ENCODE assay signal across 8 cellular contexts in genomic region chr2:88159955-88160415, GRCh38. TPM values are rescaled to one million over a fixed set of nuclear protein-coding genes. Genes with fewer than 3 reads are reported as not detected.
A peak's percentile ranks its signal among the peaks of the same experiment; 100 is the strongest.
DNase-seq lines count a peak whose midpoint lies in the region; ATAC-seq and TF ChIP-seq lines count a peak whose summit lies in the region.

No MANE protein-coding gene starts in this region.

- H3K9me3 ChIP-seq in SJCRH30 (replicated peaks) (no peaks in the 10 kb centered on the region), gastroesophageal sphincter (no peaks in the 10 kb centered on the region), ovary (no peaks in the 10 kb centered on the region)

- no peaks in the 10 kb centered on the region for H3K4me1 Mint-ChIP-seq in natural killer cell
- peaks cover 0 to 4% of the 10 kb centered on the region in 2 donors for H3K4me1 Mint-ChIP-seq in natural killer cell treated with Interleukin-12 subunit alpha and Interleukin-12 subunit beta and Interleukin-15 and Interleukin-18, amount 100 ng/mL, for 72 hours (ENCODE audit: low read depth in 2 of 2)
- no peaks in the 10 kb centered on the region for H3K4me1 Mint-ChIP-seq in activated naive CD4-positive, alpha-beta T cell treated with anti-CD3 and anti-CD28 coated beads, Interleukin-2, amount 10 ng/mL, durations not matched to agents 7 days and 5 days

- H3K27ac ChIP-seq in SJCRH30 (no peak overlapping the region), gastroesophageal sphincter (no peak overlapping the region), ovary (no peak overlapping the region)

- H3K36me3 Mint-ChIP-seq in natural killer cell, result no peaks in the 10 kb centered on the region
- H3K36me3 Mint-ChIP-seq in natural killer cell treated with Interleukin-12 subunit alpha and Interleukin-12 subunit beta and Interleukin-15 and Interleukin-18, amount 100 ng/mL, for 72 hours, result no peaks in the 10 kb centered on the region
- no peaks in the 10 kb centered on the region for H3K36me3 Mint-ChIP-seq in activated naive CD4-positive, alpha-beta T cell treated with anti-CD3 and anti-CD28 coated beads, Interleukin-2, amount 10 ng/mL, durations not matched to agents 7 days and 5 days

- no peak for TF ChIP-seq POLR2A in gastroesophageal sphincter (IDR thresholded peaks at IDR 0.05)
- TF ChIP-seq POLR2A in ovary (IDR thresholded peaks at IDR 0.05), result no peak

- CTCF ChIA-PET in activated naive CD4-positive, alpha-beta T cell treated with anti-CD3 and anti-CD28 coated beads, Interleukin-2, amount 10 ng/mL, durations not matched to agents 7 days and 5 days (lab: Charles Lee), result interaction anchor here (0.7 to 6.0 kb wide), 9 partner anchors 9 to 158 kb away, joined by 3 to 94 read pairs (median 5); partner anchors contain the start of gene THNSL2

- peaks cover 4 to 16% of the 10 kb centered on the region in 2 donors for H3K27me3 Mint-ChIP-seq in natural killer cell (ENCODE audit: low read depth in 2 of 2)
- peaks cover 9 to 23% of the 10 kb centered on the region in 2 donors for H3K27me3 Mint-ChIP-seq in natural killer cell treated with Interleukin-12 subunit alpha and Interleukin-12 subunit beta and Interleukin-15 and Interleukin-18, amount 100 ng/mL, for 72 hours
- no peaks in the 10 kb centered on the region for H3K27me3 Mint-ChIP-seq in activated naive CD4-positive, alpha-beta T cell treated with anti-CD3 and anti-CD28 coated beads, Interleukin-2, amount 10 ng/mL, durations not matched to agents 7 days and 5 days

- WGBS in gastroesophageal sphincter (ENCODE audit: low coverage in 1 of 2), 2 donors, result 25 to 50% methylated on average over 2 to 4 of the region's 5 CpGs
- 29 to 32% (median 32%) methylated on average over 5 of the region's 5 CpGs for WGBS in ovary, 3 donors

- H3K36me3 ChIP-seq in SJCRH30 (no peaks in the 10 kb centered on the region), gastroesophageal sphincter (no peaks in the 10 kb centered on the region), ovary (no peaks in the 10 kb centered on the region)

- TF ChIP-seq CTCF in natural killer cell (IDR thresholded peaks at IDR 0.05), result peak; percentile 87
- peak; percentile 78 to 87 (median 82) for TF ChIP-seq CTCF in gastroesophageal sphincter (IDR thresholded peaks at IDR 0.05)
- peak; percentile 47 to 68 (median 58) for TF ChIP-seq CTCF in ovary (IDR thresholded peaks at IDR 0.05)

- no peak for DNase-seq in natural killer cell
- no peak for DNase-seq in natural killer cell treated with Interleukin-12 subunit alpha and Interleukin-12 subunit beta and Interleukin-15 and Interleukin-18, amount 100 ng/mL, for 72 hours (ENCODE audit: low spot score)
- peak; percentile 62 for DNase-seq in LHCN-M2 (ENCODE audit: low read depth)
- DNase-seq in SJCRH30, result peak; percentile 56 to 89
- peak; percentile 62 for DNase-seq in activated naive CD4-positive, alpha-beta T cell treated with anti-CD3 and anti-CD28 coated beads, Interleukin-2, amount 10 ng/mL, durations not matched to agents 7 days and 5 days
- peak in 2 of 5 donors; percentile 33 to 51 for DNase-seq in ovary

- TF ChIP-seq EP300 in gastroesophageal sphincter (IDR thresholded peaks at IDR 0.05), result no peak
- TF ChIP-seq EP300 in ovary (IDR thresholded peaks at IDR 0.05), result no peak

- H3K4me1 ChIP-seq in SJCRH30 (peaks cover 2% of the 10 kb centered on the region; the same call in 1 of the 2 replicates), gastroesophageal sphincter (peaks cover 0 to 12% (median 0%) of the 10 kb centered on the region in 3 donors), ovary (ENCODE audit: insufficient read depth) (no peaks in the 10 kb centered on the region)

- H3K27me3 ChIP-seq in SJCRH30, result no peaks in the 10 kb centered on the region
- no peaks in the 10 kb centered on the region for H3K27me3 ChIP-seq in gastroesophageal sphincter
- no peaks in the 10 kb centered on the region for H3K27me3 ChIP-seq in ovary

- H3K27ac Mint-ChIP-seq in natural killer cell, result no peak overlapping the region
- H3K27ac Mint-ChIP-seq in natural killer cell treated with Interleukin-12 subunit alpha and Interleukin-12 subunit beta and Interleukin-15 and Interleukin-18, amount 100 ng/mL, for 72 hours, result no peak overlapping the region
- H3K27ac Mint-ChIP-seq in activated naive CD4-positive, alpha-beta T cell treated with anti-CD3 and anti-CD28 coated beads, Interleukin-2, amount 10 ng/mL, durations not matched to agents 7 days and 5 days, result no peak overlapping the region

- no peak overlapping the region for H3K4me3 Mint-ChIP-seq in natural killer cell
- no peak overlapping the region for H3K4me3 Mint-ChIP-seq in natural killer cell treated with Interleukin-12 subunit alpha and Interleukin-12 subunit beta and Interleukin-15 and Interleukin-18, amount 100 ng/mL, for 72 hours
- H3K4me3 Mint-ChIP-seq in activated naive CD4-positive, alpha-beta T cell treated with anti-CD3 and anti-CD28 coated beads, Interleukin-2, amount 10 ng/mL, durations not matched to agents 7 days and 5 days, result no peak overlapping the region

- H3K4me3 ChIP-seq in SJCRH30 (no peak overlapping the region), gastroesophageal sphincter (no peak overlapping the region), ovary (no peak overlapping the region)

- intact Hi-C loops in natural killer cell (cut with micrococcal nuclease), result loop anchor here (1.0 kb wide), 1 partner anchor 100 kb away; no protein-coding TSS in a partner anchor
- intact Hi-C loops in ovary (cut with DNase I), result loop anchor here in 2 of 4 donors (10.0 kb wide), 3 partner anchors 95 to 145 kb away; partner anchors contain the start of genes KRCC1 (in 1 of the 2), RNU2-63P (in 1 of the 2) and SMYD1 (in 1 of the 2)

- ATAC-seq in natural killer cell (peak; percentile 66 to 76 (median 73)), gastroesophageal sphincter (peak; percentile 61), HG03460 (IDR thresholded peaks at IDR 0.05; ENCODE audit: unreplicated experiment) (no peak)
- no peak for ATAC-seq in natural killer cell treated with Interleukin-12 subunit alpha and Interleukin-12 subunit beta and Interleukin-15 and Interleukin-18, amount 100 ng/mL, for 72 hours

- no peaks in the 10 kb centered on the region for H3K9me3 Mint-ChIP-seq in natural killer cell
- no peaks in the 10 kb centered on the region for H3K9me3 Mint-ChIP-seq in natural killer cell treated with Interleukin-12 subunit alpha and Interleukin-12 subunit beta and Interleukin-15 and Interleukin-18, amount 100 ng/mL, for 72 hours
- no peaks in the 10 kb centered on the region for H3K9me3 Mint-ChIP-seq in activated naive CD4-positive, alpha-beta T cell treated with anti-CD3 and anti-CD28 coated beads, Interleukin-2, amount 10 ng/mL, durations not matched to agents 7 days and 5 days

RNA-seq across cellular contexts. Expression of gene THNSL2, which starts 10.2 kb away (rescaled TPM):
- total RNA-seq in natural killer cell, result 1 to 10 TPM; 1.2 to 4.6 (median 2.4) TPM
- total RNA-seq in natural killer cell treated with Interleukin-12 subunit alpha and Interleukin-12 subunit beta and Interleukin-15 and Interleukin-18, amount 100 ng/mL, for 72 hours, result 1 to 10 TPM in 1 of 2 donors, under 1 TPM in 1; 0.69 to 1.5 TPM
- 3.5 and 6.1 TPM in 2 replicates for total RNA-seq in LHCN-M2 (2014; rRNA removed)
- 14.2 TPM for polyA plus RNA-seq in LHCN-M2 (2012)
- total RNA-seq in SJCRH30 (2014; rRNA removed; shearing (Covaris generic)), result not detected in 2 replicates
- 10 to 100 TPM in 3 of 4 donors, 1 to 10 TPM in 1; 2.6 to 44.8 (median 27.7) TPM for total RNA-seq in gastroesophageal sphincter
- total RNA-seq in ovary, result 10 to 100 TPM; 15.7 to 26.3 (median 23.2) TPM
- polyA plus RNA-seq in ovary, result 10 to 100 TPM; 26.3 to 42.1 TPM

RNA-seq across cellular contexts. Expression of gene FABP1, which starts 32.1 kb away (rescaled TPM):
- total RNA-seq in natural killer cell (not detected), LHCN-M2 (2014; rRNA removed) (not detected in 2 replicates), gastroesophageal sphincter (not detected), ovary (1 to 10 TPM in 2 of 7 donors, under 1 TPM in 1, not detected in 4; 0.50 to 1.9 (median 1.3) TPM)
- not detected for total RNA-seq in natural killer cell treated with Interleukin-12 subunit alpha and Interleukin-12 subunit beta and Interleukin-15 and Interleukin-18, amount 100 ng/mL, for 72 hours
- polyA plus RNA-seq in LHCN-M2 (2012), result not detected
- total RNA-seq in SJCRH30 (2014; rRNA removed; shearing (Covaris generic)), result 0.32 TPM in 1 of 2 replicates, not detected in the other
- under 1 TPM in 1 of 2 donors, not detected in 1; 0.46 TPM for polyA plus RNA-seq in ovary

Comparison
In these comparisons a context has a peak if more than half of its experiments do, and no peak if none do; other contexts are left out.
1. ATAC-seq: peak in natural killer cell (3 of 3) and gastroesophageal sphincter (single experiment); none in natural killer cell treated with Interleukin-12 subunit alpha and Interleukin-12 subunit beta and Interleukin-15 and Interleukin-18, amount 100 ng/mL, for 72 hours (0 of 2) and HG03460 (single experiment).
2. DNase-seq: peak in LHCN-M2 (single experiment), SJCRH30 (2 of 2) and activated naive CD4-positive, alpha-beta T cell treated with anti-CD3 and anti-CD28 coated beads, Interleukin-2, amount 10 ng/mL, durations not matched to agents 7 days and 5 days (single experiment); none in natural killer cell (single experiment) and natural killer cell treated with Interleukin-12 subunit alpha and Interleukin-12 subunit beta and Interleukin-15 and Interleukin-18, amount 100 ng/mL, for 72 hours (single experiment).
3. Peak in every context shown above with its lines, with median percentiles within 50 percentile points of each other: CTCF ChIP-seq.